ENCODE assay signal across 21 cellular contexts in the genomic region with DNA sequence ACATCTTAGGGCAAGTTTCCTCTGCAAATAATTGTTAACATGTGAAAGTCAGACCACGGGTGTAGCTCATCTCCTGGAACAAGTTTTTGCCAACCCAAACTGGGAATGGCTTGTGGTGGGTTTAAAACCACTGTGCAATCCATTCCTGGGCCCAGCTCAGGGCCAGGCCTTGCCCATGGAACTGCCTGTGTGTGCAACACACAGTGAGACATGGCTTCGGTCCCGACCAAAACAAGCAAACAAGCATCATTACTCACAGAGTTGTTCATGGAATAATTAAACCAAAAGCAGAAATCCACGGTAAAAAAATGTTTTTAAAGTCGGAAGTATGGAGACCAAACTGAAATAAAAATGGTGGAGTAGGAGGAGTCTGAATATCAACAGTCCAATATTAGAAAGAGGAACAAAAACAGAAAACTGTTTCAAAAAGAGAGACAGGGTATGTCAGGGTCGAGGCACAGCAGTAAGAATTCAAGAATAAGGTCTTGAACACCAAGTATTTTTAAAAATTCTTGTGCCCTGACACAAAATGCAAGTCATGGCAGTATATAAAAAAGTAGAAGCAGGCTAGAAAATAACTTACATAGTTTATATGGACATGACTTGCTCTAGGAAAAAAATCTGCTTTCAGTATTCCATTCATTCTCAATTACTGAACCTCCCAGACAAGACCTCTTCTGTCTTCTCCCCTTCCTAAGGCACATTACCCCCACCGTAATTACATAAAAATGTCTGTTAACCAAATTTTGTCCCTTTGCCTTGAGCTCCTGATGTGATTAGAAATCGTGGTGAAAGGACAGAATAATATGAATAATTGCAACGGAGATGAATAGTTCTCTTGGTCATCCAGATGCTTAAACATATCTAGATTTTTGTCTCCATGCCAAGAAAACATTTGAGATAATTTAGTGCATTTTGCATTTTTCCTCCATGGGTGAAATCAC.
DNase-seq lines count a peak whose midpoint lies in the region; ATAC-seq and TF ChIP-seq lines count a peak whose summit lies in the region.
"Had no signal": no experiment of that assay in that cellular context is flagged by ENCODE, and none has a peak within 500 bp of the region (broad histone marks: within the 10 kb centered on the region; RNA-seq: fewer than 3 reads in every experiment).

No MANE protein-coding gene starts in this region.

- peak overlapping the region; percentile 47; the same call in 1 of the 2 replicates for H3K4ac ChIP-seq in IMR-90 (ENCODE audit: low read depth, low read length)

- ATAC-seq in IMR-90 (ENCODE audit: low read depth), result peak; percentile 59
- no peak for ATAC-seq in T-helper 17 cell
- ATAC-seq: HCT116, left cardiac atrium, mucosa of descending colon had no signal

- no peaks in the 10 kb centered on the region for H4K20me1 ChIP-seq in IMR-90 (ENCODE audit: insufficient read depth, low read length)
- H4K20me1 ChIP-seq in neural progenitor cell (ENCODE audit: low read depth), result no peaks in the 10 kb centered on the region

- no peak overlapping the region for H3K23ac ChIP-seq in IMR-90 (ENCODE audit: low read depth, low read length)

- H3K18ac ChIP-seq in IMR-90 (ENCODE audit: low read depth, low read length), result peak overlapping the region; percentile 95

- H3K56ac ChIP-seq in IMR-90 (ENCODE audit: extremely low read depth, insufficient read depth, low read length), result no peak overlapping the region

- no peak overlapping the region for H2AK9ac ChIP-seq in IMR-90 (replicated peaks; ENCODE audit: low read depth, low read length, poor library complexity)

- 0 out of 2 replicates have a peak overlapping the region, but pooled peaks have one; percentile 34 for H4K91ac ChIP-seq in IMR-90 (ENCODE audit: insufficient read depth, low read depth, low read length)

- no peaks in the 10 kb centered on the region for H3F3A ChIP-seq in neural progenitor cell (ENCODE audit: low read depth)

- TF ChIP-seq POLR2A in IMR-90 (IDR thresholded peaks at IDR 0.05; ENCODE audit: low read depth, low read length) (no peak), breast epithelium (IDR thresholded peaks at IDR 0.05) (no peak)

- BruUV-seq in IMR-90 (replicated peaks; lab: Mats Ljungman, UMichigan), result no TSS peak

- TF ChIP-seq CTCF in IMR-90 (conservative IDR thresholded peaks at IDR 0.05; ENCODE audit: low read depth, low read length) (no peak), fibroblast of the aortic adventitia (IDR thresholded peaks at IDR 0.05; ENCODE audit: insufficient read depth, low read length) (no peak), breast epithelium (IDR thresholded peaks at IDR 0.05) (no peak), neural progenitor cell (IDR thresholded peaks at IDR 0.05) (no peak)

- peaks cover 3% of the 10 kb centered on the region for H3K4me1 Mint-ChIP-seq in T-helper 17 cell
- H3K4me1 Mint-ChIP-seq in neural progenitor cell, result no peaks in the 10 kb centered on the region

- H3K79me2 ChIP-seq in neural progenitor cell (ENCODE audit: low read depth), result no peaks in the 10 kb centered on the region

- 100% methylated on average over 1 of the region's 9 CpGs; no CpG with 5 or more reads in 1 of the 2 experiments for WGBS in IMR-90 (ENCODE audit: extremely low coverage in 2 of 2, insufficient read length in 1 of 2), 2 experiments

- H3K36me3 ChIP-seq in IMR-90 (ENCODE audit: control insufficient read depth, insufficient read depth, low read length) (no peaks in the 10 kb centered on the region), breast epithelium (no peaks in the 10 kb centered on the region), neural progenitor cell (no peaks in the 10 kb centered on the region)
- H3K36me3 ChIP-seq: ascending aorta, ovary, sigmoid colon had no signal

- no peak overlapping the region for H3K9ac ChIP-seq in IMR-90 (ENCODE audit: low read depth, low read length)
- no peak overlapping the region for H3K9ac ChIP-seq in neural progenitor cell

- dilution Hi-C loops in IMR-90 (cut with HindIII; ENCODE audit: low sequenced_read_pairs, unreplicated experiment), result no loop called here

- intact Hi-C loops in IMR-90 (cut with micrococcal nuclease), result no loop called here
- intact Hi-C loops in breast epithelium (cut with DNase I; ENCODE audit: low total_unique reads), result no loop called here

- H3K27ac Mint-ChIP-seq in T-helper 17 cell (peak overlapping the region; percentile 8), neural progenitor cell (no peak overlapping the region)

- no peak for TF ChIP-seq RAD21 in IMR-90 (IDR thresholded peaks at IDR 0.05; ENCODE audit: low read length)

- DNase-seq in AG20443 (ENCODE audit: low spot score) (peak; percentile 21), IMR-90 (no peak), T-helper 17 cell (no peak), fibroblast of the aortic adventitia (ENCODE audit: low read depth) (peak; percentile 13), breast epithelium (ENCODE audit: low spot score in 2 of 2) (no peak), neural progenitor cell (ENCODE audit: low spot score) (no peak), NCI-H510A treated with DMSO at 0.1 percent for 48 hours (lab: John Stamatoyannopoulos, UW) (no peak)
- DNase-seq in stimulated activated CD4-positive, alpha-beta T cell treated with anti-CD3 and anti-CD28 coated beads, Interleukin-4, amount 100 ng/mL, for 24 hours, result no peak
- DNase-seq: activated CD4-positive, CD25-positive, alpha-beta regulatory T cell treated with anti-CD3 and anti-CD28 coated beads, Interleukin-2, amount 50 U/mL, for 72 hours; Calu3; GDM1; left cardiac atrium; MM.1S; mucosa of descending colon; NCI-H2081 treated with DMSO at 0.1 percent for 48 hours; NCI-H526 treated with DMSO at 0.1 percent for 48 hours; ovary; sigmoid colon; testis had no signal

- 0 out of 2 replicates have a peak overlapping the region, but pooled peaks have one; percentile 14 for H2AK5ac ChIP-seq in IMR-90 (ENCODE audit: low read depth, low read length)

- H3K9me3 ChIP-seq in IMR-90 (ENCODE audit: control insufficient read depth, insufficient read depth, low read length) (no peaks in the 10 kb centered on the region), T-helper 17 cell (ENCODE audit: control insufficient read depth, low read length, poor library complexity, severe bottlenecking) (no peaks in the 10 kb centered on the region), breast epithelium (no peaks in the 10 kb centered on the region), neural progenitor cell (ENCODE audit: low read depth) (no peaks in the 10 kb centered on the region)
- H3K9me3 ChIP-seq: ascending aorta, mucosa of descending colon, ovary, sigmoid colon, testis had no signal

- peak overlapping the region; percentile 48; the same call in 1 of the 3 replicates for H2BK15ac ChIP-seq in IMR-90 (ENCODE audit: low read depth, low read length)

- H3K4me1 ChIP-seq in IMR-90 (ENCODE audit: control insufficient read depth, insufficient read depth, low read length), result peaks cover 5% of the 10 kb centered on the region
- no peaks in the 10 kb centered on the region for H3K4me1 ChIP-seq in breast epithelium
- H3K4me1 ChIP-seq in neural progenitor cell, result no peaks in the 10 kb centered on the region
- H3K4me1 ChIP-seq: ascending aorta, testis had no signal

- H3K4me3 ChIP-seq in IMR-90 (ENCODE audit: insufficient read depth, low read depth, low read length), result no peak overlapping the region
- no peak overlapping the region for H3K4me3 ChIP-seq in fibroblast of the aortic adventitia (ENCODE audit: low read depth, low read length)
- H3K4me3 ChIP-seq in breast epithelium, result no peak overlapping the region
- no peak overlapping the region for H3K4me3 ChIP-seq in neural progenitor cell
- H3K4me3 ChIP-seq: ascending aorta, mucosa of descending colon, ovary, sigmoid colon, testis had no signal

- peak overlapping the region in 1 of 2 experiments; percentile 43; a peak in 1 of 4 replicates for H4K8ac ChIP-seq in IMR-90 (ENCODE audit: low read depth in 2 of 2, low read length in 2 of 2)

- in situ Hi-C loops in IMR-90 (cut with MboI; ENCODE audit: low sequenced_read_pairs), result no loop called here

- H4K5ac ChIP-seq in IMR-90 (ENCODE audit: low read depth, low read length), result peak overlapping the region; percentile 10; the same call in 1 of the 2 replicates

- no peaks in the 10 kb centered on the region for H3K27me3 ChIP-seq in IMR-90 (ENCODE audit: control insufficient read depth, insufficient read depth, low read length)
- H3K27me3 ChIP-seq in breast epithelium, result no peaks in the 10 kb centered on the region
- no peaks in the 10 kb centered on the region for H3K27me3 ChIP-seq in neural progenitor cell
- H3K27me3 ChIP-seq: ascending aorta, ovary, sigmoid colon, testis had no signal

- H3K14ac ChIP-seq in IMR-90 (replicated peaks; ENCODE audit: low read depth, low read length), result 0 out of 2 replicates have a peak overlapping the region, but pooled peaks have one; percentile 40

- H3K4me3 Mint-ChIP-seq in T-helper 17 cell, result no peak overlapping the region
- H3K4me3 Mint-ChIP-seq in neural progenitor cell, result no peak overlapping the region

- no peaks in the 10 kb centered on the region for H3K27me3 Mint-ChIP-seq in T-helper 17 cell
- no peaks in the 10 kb centered on the region for H3K27me3 Mint-ChIP-seq in neural progenitor cell (ENCODE audit: insufficient read depth, low read depth)

- POLR2A ChIA-PET in IMR-90 (lab: Charles Lee; ENCODE audit: unreplicated experiment), result no interaction called here

- peak overlapping the region; percentile 52; the same call in 1 of the 2 replicates for H2BK120ac ChIP-seq in IMR-90 (ENCODE audit: low read depth, low read length)

- H2BK5ac ChIP-seq in IMR-90 (ENCODE audit: low read depth, low read length, poor library complexity, severe bottlenecking), result peak overlapping the region; percentile 59

- no peaks in the 10 kb centered on the region for H3K9me3 Mint-ChIP-seq in neural progenitor cell

- H2BK20ac ChIP-seq in IMR-90 (ENCODE audit: low read depth, low read length), result peak overlapping the region; percentile 17; the same call in 1 of the 2 replicates

- CTCF ChIA-PET in IMR-90 (lab: Yijun Ruan, JAX), result interaction anchor here (1.3 kb wide), 1 partner anchor 49 kb away, joined by 3 read pairs; no protein-coding TSS in a partner anchor

- no peak overlapping the region for H2AFZ ChIP-seq in IMR-90 (replicated peaks; ENCODE audit: low read length, poor library complexity)
- H2AFZ ChIP-seq in neural progenitor cell (replicated peaks), result no peak overlapping the region

- H3K4me2 ChIP-seq in IMR-90 (ENCODE audit: low read depth, low read length), result peak overlapping the region; percentile 33; the same call in 1 of the 2 replicates
- no peak overlapping the region for H3K4me2 ChIP-seq in neural progenitor cell

- no peaks in the 10 kb centered on the region for H3K79me1 ChIP-seq in IMR-90 (ENCODE audit: low read depth in 1 of 2, low read length in 2 of 2)

- H3K9me1 ChIP-seq in IMR-90 (ENCODE audit: insufficient read depth, low read length), result no peaks in the 10 kb centered on the region; the same call in 1 of the 2 replicates

- H3K36me3 Mint-ChIP-seq in T-helper 17 cell (ENCODE audit: low read depth) (no peaks in the 10 kb centered on the region), neural progenitor cell (no peaks in the 10 kb centered on the region)

- H3K27ac ChIP-seq in IMR-90 (ENCODE audit: insufficient read depth, low read length) (peak overlapping the region; percentile 66; the same call in 1 of the 2 replicates), breast epithelium (no peak overlapping the region), neural progenitor cell (no peak overlapping the region)
- H3K27ac ChIP-seq: ascending aorta, ovary, sigmoid colon, testis had no signal

TF ChIP-seq in IMR-90, 13 proteins besides CTCF, POLR2A, EP300 and RAD21 (continues in another document):
- no peak for TF ChIP-seq CEBPB (IDR thresholded peaks at IDR 0.05; ENCODE audit: low read depth, low read length)

Comparison
In these comparisons a context has a peak if more than half of its experiments do, and no peak if none do; other contexts are left out.
1. DNase-seq: peak in AG20443 (single experiment) and fibroblast of the aortic adventitia (single experiment); none in IMR-90 (single experiment), T-helper 17 cell (0 of 3), breast epithelium (0 of 2), stimulated activated CD4-positive, alpha-beta T cell treated with anti-CD3 and anti-CD28 coated beads, Interleukin-4, amount 100 ng/mL, for 24 hours (single experiment), neural progenitor cell (single experiment) and NCI-H510A treated with DMSO at 0.1 percent for 48 hours (single experiment).